Comparison of ENCODE assay signal across 8 cellular contexts in the genomic region with DNA sequence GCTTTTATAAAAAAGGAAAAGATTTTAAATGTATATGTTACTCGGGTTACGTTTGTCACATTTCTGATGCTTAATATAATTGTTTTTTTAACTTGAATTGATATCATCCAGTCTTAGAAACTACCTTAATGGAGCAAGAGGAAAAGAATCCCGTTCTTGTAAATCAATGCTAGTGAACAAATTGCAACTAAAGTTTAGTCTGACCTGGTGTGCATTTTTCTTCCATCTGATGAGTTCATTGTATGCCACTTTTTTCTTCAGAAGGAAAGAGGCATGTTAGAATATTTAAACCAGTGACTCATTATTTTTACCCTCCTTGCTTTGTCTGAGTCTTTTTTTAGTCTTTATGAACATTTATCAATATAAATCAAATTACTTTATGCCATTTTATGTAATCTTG. TPM values are rescaled to one million over a fixed set of nuclear protein-coding genes. Genes with fewer than 3 reads are reported as not detected.
DNase-seq lines count a peak whose midpoint lies in the region; ATAC-seq, FAIRE-seq and TF ChIP-seq lines count a peak whose summit lies in the region.

No MANE protein-coding gene starts in this region.

- peak overlapping the region; percentile 92 for H3K4me2 ChIP-seq in PC-3 (ENCODE audit: low read length)

- H3K9me3 ChIP-seq in PC-3 (ENCODE audit: low read length): no peaks in the 10 kb centered on the region
- no peaks in the 10 kb centered on the region for H3K9me3 ChIP-seq in pancreas

- H3K36me3 ChIP-seq in PC-3 (ENCODE audit: low read depth, low read length) (peaks cover 14% of the 10 kb centered on the region), pancreas (peaks cover 0 to 3% (median 0%) of the 10 kb centered on the region in 3 donors)

- POLR2A ChIA-PET in PC-3 (lab: Charles Lee; ENCODE audit: unreplicated experiment): interaction anchor here (0.6 to 1.2 kb wide), 3 partner anchors 100 to 183 kb away, joined by 3 to 8 read pairs (median 7); no protein-coding TSS in a partner anchor

- intact Hi-C loops in PC-3 (cut with micrococcal nuclease) (loop anchor here (5.0 kb wide), 1 partner anchor 165 kb away; no protein-coding TSS in a partner anchor), pancreas (cut with DNase I) (no loop called here)

- no peak for TF ChIP-seq CTCF in PC-3 (conservative IDR thresholded peaks at IDR 0.05; ENCODE audit: low read depth, low read length)
- no peak for TF ChIP-seq CTCF in pancreas (IDR thresholded peaks at IDR 0.05)

- H3K9ac ChIP-seq in PC-3 (ENCODE audit: low read length): peak overlapping the region; percentile 86

- H3K4me1 ChIP-seq in PC-3 (ENCODE audit: insufficient read depth, low read length): peaks cover 8% of the 10 kb centered on the region; the same call in 1 of the 2 replicates
- H3K4me1 ChIP-seq in pancreas: peaks cover 13 to 32% (median 21%) of the 10 kb centered on the region in 3 donors

- FAIRE-seq in pancreas (lab: Jason Lieb, UNC): no peak

- CTCF ChIA-PET in PC-3 (lab: Charles Lee): interaction anchor here (0.6 to 0.9 kb wide), 2 partner anchors 121 to 675 kb away, joined by 3 to 4 read pairs; no protein-coding TSS in a partner anchor

- no peak overlapping the region for H2AFZ ChIP-seq in PC-3 (ENCODE audit: low read length)

- peaks cover 6% of the 10 kb centered on the region for H3F3A ChIP-seq in PC-3 (ENCODE audit: low read length, unreplicated experiment)

- H3K79me2 ChIP-seq in PC-3 (ENCODE audit: low read length): peaks cover 84% of the 10 kb centered on the region

- H3K27ac ChIP-seq in PC-3 (ENCODE audit: low read length) (peak overlapping the region; percentile 37; the same call in 1 of the 2 replicates), epithelial cell of prostate (peak overlapping the region; percentile 84), pancreas (peak overlapping the region; percentile 48 to 84 (median 66))

- no peak for ATAC-seq in PC-3
- ATAC-seq in pancreas: peak; percentile 13 to 22 (median 17)
- no peak for ATAC-seq in GM18858 (IDR thresholded peaks at IDR 0.05; ENCODE audit: unreplicated experiment)

- H3K9me2 ChIP-seq in PC-3 (replicated peaks; ENCODE audit: low read length): no peaks in the 10 kb centered on the region

- BruUV-seq in PC-3 (replicated peaks; lab: Mats Ljungman, UMichigan): no TSS peak

- in situ Hi-C loops in Caki2 (cut with HindIII; ENCODE audit: low pct_unique_long_range_greater_than_20kb, low sequenced_read_pairs): loop anchor here (25.0 kb wide), 1 partner anchor 610 kb away; a partner anchor contains a TSS

- 5 to 9% methylated on average over 3 of the region's 3 CpGs for WGBS in pancreas, 2 donors

- H3K4me3 ChIP-seq in PC-3 (ENCODE audit: low read length) (peak overlapping the region; percentile 92), pancreas (peak overlapping the region; percentile 18 to 59 (median 39))

- H3K27me3 ChIP-seq in PC-3 (ENCODE audit: low read length): no peaks in the 10 kb centered on the region
- H3K27me3 ChIP-seq in pancreas: no peaks in the 10 kb centered on the region

- peak; percentile 24 for DNase-seq in Caki2 (ENCODE audit: low read depth)
- no peak for DNase-seq in PC-3
- no peak for DNase-seq in epithelial cell of prostate (ENCODE audit: low read depth, low spot score)
- DNase-seq in pancreas: no peak
- DNase-seq in Ammon's horn (ENCODE audit: low spot score): no peak
- no peak for DNase-seq in C1 segment of cervical spinal cord (lab: John Stamatoyannopoulos, UW)
- no peak for DNase-seq in anterior cingulate cortex (lab: John Stamatoyannopoulos, UW)

- peaks cover 43% of the 10 kb centered on the region for H4K20me1 ChIP-seq in PC-3 (ENCODE audit: low read length)

RNA-seq across cellular contexts. Expression of a gene that starts 34.7 kb away (rescaled TPM):
- 10.8 and 33.6 TPM in 2 replicates for total RNA-seq in Caki2 (2014; rRNA removed; shearing (Covaris generic); ENCODE audit: low replicate concordance)
- total RNA-seq in PC-3 (2014; rRNA removed): 86.9 and 88.2 TPM in 2 replicates
- total RNA-seq in pancreas: 10 to 100 TPM; 26.9 to 68.0 (median 43.6) TPM
- 10 to 100 TPM; 13.0 to 19.7 TPM for polyA plus RNA-seq in pancreas

RNA-seq across cellular contexts. Expression of a gene that starts 42.4 kb away (rescaled TPM):
- total RNA-seq in Caki2 (2014; rRNA removed; shearing (Covaris generic); ENCODE audit: low replicate concordance): not detected in 2 replicates
- total RNA-seq in PC-3 (2014; rRNA removed): not detected in 2 replicates
- total RNA-seq in pancreas: under 1 TPM in 1 of 6 donors, not detected in 5; 0.09 TPM
- under 1 TPM; 0.08 to 0.14 TPM for polyA plus RNA-seq in pancreas

RNA-seq across cellular contexts. Expression of a gene that starts 52.3 kb away (rescaled TPM):
- total RNA-seq in Caki2 (2014; rRNA removed; shearing (Covaris generic); ENCODE audit: low replicate concordance): not detected in 2 replicates
- total RNA-seq in PC-3 (2014; rRNA removed): not detected in 2 replicates
- not detected for total RNA-seq in pancreas
- not detected for polyA plus RNA-seq in pancreas

Comparison
In these comparisons a context has a peak if more than half of its experiments do, and no peak if none do; other contexts are left out.
1. ATAC-seq: peak in pancreas (4 of 4); none in PC-3 (single experiment) and GM18858 (single experiment).
2. Peak in every context shown above with its lines, with median percentiles within 50 percentile points of each other: H3K27ac ChIP-seq.